ENCODE assay signal across 9 cellular contexts in genomic region chr11:45900175-45900800, GRCh38. TPM values are rescaled to one million over a fixed set of nuclear protein-coding genes. Genes with fewer than 3 reads are reported as not detected.
DNase-seq lines count a peak whose midpoint lies in the region; ATAC-seq and TF ChIP-seq lines count a peak whose summit lies in the region.
"Not testable (repeated sequence)": the region's sequence is repeated elsewhere in the genome, so short reads cannot be mapped to it uniquely, and the experiment has no call there.
"Had no signal": no experiment of that assay in that cellular context is flagged by ENCODE, and none has a peak within 500 bp of the region (broad histone marks: within the 10 kb centered on the region; RNA-seq: fewer than 3 reads in every experiment).

No MANE protein-coding gene starts in this region.

- TF ChIP-seq CTCF in PC-3 (conservative IDR thresholded peaks at IDR 0.05; ENCODE audit: low read depth, low read length); neural cell (IDR thresholded peaks at IDR 0.05; ENCODE audit: poor library complexity, severe bottlenecking): not testable (repeated sequence)

- H3K4me3 Mint-ChIP-seq in activated naive CD4-positive, alpha-beta T cell treated with anti-CD3 and anti-CD28 coated beads for 36 hours = peak overlapping the region; percentile 2
- peak overlapping the region; percentile 70 to 77 for H3K4me3 Mint-ChIP-seq in effector memory CD8-positive, alpha-beta T cell

- peaks cover 29% of the 10 kb centered on the region for H3K27me3 Mint-ChIP-seq in activated naive CD4-positive, alpha-beta T cell treated with anti-CD3 and anti-CD28 coated beads for 36 hours (ENCODE audit: low read depth)
- peaks cover 5 to 30% of the 10 kb centered on the region in 2 donors for H3K27me3 Mint-ChIP-seq in effector memory CD8-positive, alpha-beta T cell

- H3K9ac ChIP-seq in BLaER1 treated with 17β-estradiol and CSF1 and Interleukin-3, amounts not matched to agents 10 nM and 100 nM = peak overlapping the region in 7 of 11 experiments; percentile 67 to 81 (median 78); a peak in 11 of 22 replicates
- H3K9ac ChIP-seq in PC-3 (ENCODE audit: low read length) (peak overlapping the region; percentile 15; the same call in 1 of the 2 replicates), iPS-18a (ENCODE audit: low read length) (peak overlapping the region; percentile 26), neural cell (ENCODE audit: low read length) (peak overlapping the region; percentile 84)

- not testable (repeated sequence) for H3K36me3 Mint-ChIP-seq in activated naive CD4-positive, alpha-beta T cell treated with anti-CD3 and anti-CD28 coated beads for 36 hours (ENCODE audit: low read depth)
- H3K36me3 Mint-ChIP-seq in effector memory CD8-positive, alpha-beta T cell (ENCODE audit: insufficient read depth) = peaks cover 12% of the 10 kb centered on the region

- not testable (repeated sequence) for H3K27ac ChIP-seq in BLaER1 treated with 17β-estradiol and CSF1 and Interleukin-3, amounts not matched to agents 10 nM and 100 nM; PC-3 (ENCODE audit: low read length); iPS-18a (ENCODE audit: low read length)
- peak overlapping the region; percentile 97 for H3K27ac ChIP-seq in neural cell (ENCODE audit: low read length)
- peak overlapping the region; percentile 100 for H3K27ac ChIP-seq in substantia nigra (ENCODE audit: low read depth, low read length, poor library complexity, severe bottlenecking)

- not testable (repeated sequence) for H3F3A ChIP-seq in PC-3 (ENCODE audit: low read length, unreplicated experiment); neural cell (ENCODE audit: insufficient read depth, low read length, poor library complexity, severe bottlenecking)

- H3K79me2 ChIP-seq in PC-3 (ENCODE audit: low read length) = not testable (repeated sequence)
- peaks cover 35% of the 10 kb centered on the region for H3K79me2 ChIP-seq in neural cell (replicated peaks; ENCODE audit: insufficient read depth, low read length)

- 0 out of 2 replicates have a peak overlapping the region, but pooled peaks have one; percentile 48 for H2AFZ ChIP-seq in PC-3 (ENCODE audit: low read length)
- not testable (repeated sequence) for H2AFZ ChIP-seq in neural cell (ENCODE audit: low read depth, low read length)

- not testable (repeated sequence) for H3K27ac Mint-ChIP-seq in activated naive CD4-positive, alpha-beta T cell treated with anti-CD3 and anti-CD28 coated beads for 36 hours
- peak overlapping the region in 1 of 2 donors; percentile 42 for H3K27ac Mint-ChIP-seq in effector memory CD8-positive, alpha-beta T cell

- not testable (repeated sequence) for H3K9me3 ChIP-seq in BLaER1 treated with 17β-estradiol and CSF1 and Interleukin-3, amounts not matched to agents 10 nM and 100 nM (replicated peaks in 1 of 11); HAP-1; PC-3 (ENCODE audit: low read length); iPS-18a (ENCODE audit: control insufficient read depth, low read depth, low read length); neural cell (ENCODE audit: low read length)

- DNase-seq in HAP-1 (ENCODE audit: low spot score in 2 of 2) = peak in 1 of 2 experiments; percentile 33
- not testable (repeated sequence) for DNase-seq in PC-3; activated naive CD4-positive, alpha-beta T cell treated with anti-CD3 and anti-CD28 coated beads for 36 hours; effector memory CD8-positive, alpha-beta T cell; substantia nigra (lab: John Stamatoyannopoulos, UW)

- intact Hi-C loops in PC-3 (cut with micrococcal nuclease); activated naive CD4-positive, alpha-beta T cell treated with anti-CD3 and anti-CD28 coated beads for 36 hours (cut with micrococcal nuclease): not testable (repeated sequence)

- H3K9me3 Mint-ChIP-seq in activated naive CD4-positive, alpha-beta T cell treated with anti-CD3 and anti-CD28 coated beads for 36 hours; effector memory CD8-positive, alpha-beta T cell: not testable (repeated sequence)

- not testable (repeated sequence) for H3K4me1 Mint-ChIP-seq in activated naive CD4-positive, alpha-beta T cell treated with anti-CD3 and anti-CD28 coated beads for 36 hours (ENCODE audit: low read depth)
- peaks cover 7 to 12% of the 10 kb centered on the region in 2 donors for H3K4me1 Mint-ChIP-seq in effector memory CD8-positive, alpha-beta T cell (ENCODE audit: low read depth in 2 of 2)

- peaks cover 14 to 24% (median 18%) of the 10 kb centered on the region in 10 experiments; a peak in 18 of 20 replicates for H3K4me1 ChIP-seq in BLaER1 treated with 17β-estradiol and CSF1 and Interleukin-3, amounts not matched to agents 10 nM and 100 nM
- H3K4me1 ChIP-seq in HAP-1; PC-3 (ENCODE audit: insufficient read depth, low read length): not testable (repeated sequence)
- peaks cover 19% of the 10 kb centered on the region for H3K4me1 ChIP-seq in iPS-18a (ENCODE audit: control insufficient read depth, low read depth, low read length)

- peaks cover 25 to 55% (median 40%) of the 10 kb centered on the region in 11 experiments for H3K27me3 ChIP-seq in BLaER1 treated with 17β-estradiol and CSF1 and Interleukin-3, amounts not matched to agents 10 nM and 100 nM
- H3K27me3 ChIP-seq in HAP-1 (ENCODE audit: low read depth); PC-3 (ENCODE audit: low read length); iPS-18a (ENCODE audit: control insufficient read depth, insufficient read depth, low read length); neural cell (ENCODE audit: insufficient read depth, low read depth, low read length): not testable (repeated sequence)

- H3K36me3 ChIP-seq in BLaER1 treated with 17β-estradiol and CSF1 and Interleukin-3, amounts not matched to agents 10 nM and 100 nM; HAP-1 (replicated peaks); PC-3 (ENCODE audit: low read depth, low read length); neural cell (ENCODE audit: insufficient read depth, low read length): not testable (repeated sequence)
- peaks cover 22% of the 10 kb centered on the region for H3K36me3 ChIP-seq in iPS-18a (ENCODE audit: control insufficient read depth, low read depth, low read length)

- CTCF ChIA-PET in PC-3 (lab: Charles Lee); activated naive CD4-positive, alpha-beta T cell treated with anti-CD3 and anti-CD28 coated beads for 36 hours (lab: Charles Lee): not testable (repeated sequence)

- H4K20me1 ChIP-seq in BLaER1 treated with 17β-estradiol and CSF1 and Interleukin-3, amounts not matched to agents 10 nM and 100 nM = peaks cover 0 to 78% (median 16%) of the 10 kb centered on the region in 11 experiments; a peak in 12 of 22 replicates
- not testable (repeated sequence) for H4K20me1 ChIP-seq in PC-3 (ENCODE audit: low read length); neural cell (ENCODE audit: insufficient read depth)

- H3K4me3 ChIP-seq in BLaER1 treated with 17β-estradiol and CSF1 and Interleukin-3, amounts not matched to agents 10 nM and 100 nM = peak overlapping the region; percentile 49 to 73 (median 62)
- H3K4me3 ChIP-seq in HAP-1 (peak overlapping the region; percentile 48), PC-3 (ENCODE audit: low read length) (peak overlapping the region; percentile 66), iPS-18a (ENCODE audit: low read length) (peak overlapping the region; percentile 60), neural cell (ENCODE audit: low read length) (peak overlapping the region; percentile 86)

- in situ Hi-C loops in HAP-1 (cut with MboI; ENCODE audit: low sequenced_read_pairs) = loop anchor here (10.0 kb wide), 1 partner anchor 65 kb away; no protein-coding TSS in a partner anchor

- H3K9me2 ChIP-seq in PC-3 (replicated peaks; ENCODE audit: low read length); neural cell (ENCODE audit: insufficient read depth, low read length): not testable (repeated sequence)

- POLR2A ChIA-PET in PC-3 (lab: Charles Lee; ENCODE audit: unreplicated experiment) = not testable (repeated sequence)

- H3K4me2 ChIP-seq in BLaER1 treated with 17β-estradiol and CSF1 and Interleukin-3, amounts not matched to agents 10 nM and 100 nM = peak overlapping the region; percentile 79 to 92 (median 86)
- H3K4me2 ChIP-seq in PC-3 (ENCODE audit: low read length) (peak overlapping the region; percentile 89), neural cell (ENCODE audit: low read length) (peak overlapping the region; percentile 97)

- peak; percentile 42 for ATAC-seq in PC-3
- not testable (repeated sequence) for ATAC-seq in effector memory CD8-positive, alpha-beta T cell (replicated peaks)

- TF ChIP-seq RAD21 in neural cell (conservative IDR thresholded peaks at IDR 0.05) = not testable (repeated sequence)

- not testable (repeated sequence) for BruUV-seq in PC-3 (replicated peaks; lab: Mats Ljungman, UMichigan)

- not testable (repeated sequence) for TF ChIP-seq EP300 in neural cell (conservative IDR thresholded peaks at IDR 0.05; ENCODE audit: poor library complexity, severe bottlenecking)

TF ChIP-seq in neural cell, 6 proteins besides CTCF, POLR2A, EP300 and RAD21:
- peak; percentile 13 for TF ChIP-seq SMC3 (conservative IDR thresholded peaks at IDR 0.05; ENCODE audit: poor library complexity)

RNA-seq across cellular contexts. Expression of gene FREY1, which starts 6.8 kb away (rescaled TPM):
- total RNA-seq in PC-3 (2014; rRNA removed) = 0.15 and 2.1 TPM in 2 replicates
- under 1 TPM; 0.32 to 0.76 TPM for total RNA-seq in activated naive CD4-positive, alpha-beta T cell treated with anti-CD3 and anti-CD28 coated beads for 36 hours
- polyA plus RNA-seq in neural cell = not detected in 2 replicates
- polyA minus RNA-seq in neural cell = 1.7 and 2.9 TPM in 2 replicates
- polyA plus RNA-seq: CD4-positive, CD25-positive, alpha-beta regulatory T cell had no signal

RNA-seq across cellular contexts. Expression of gene MAPK8IP1, which starts 14.8 kb away (rescaled TPM):
- 7.1 and 10.5 TPM in 2 replicates for total RNA-seq in PC-3 (2014; rRNA removed)
- under 1 TPM; 0.22 to 0.57 TPM for total RNA-seq in activated naive CD4-positive, alpha-beta T cell treated with anti-CD3 and anti-CD28 coated beads for 36 hours
- 58.8 and 76.0 TPM in 2 replicates for polyA plus RNA-seq in neural cell
- 99.9 and 101 TPM in 2 replicates for polyA minus RNA-seq in neural cell

RNA-seq across cellular contexts. Expression of gene PEX16, which starts 17.4 kb away (rescaled TPM):
- 43.5 and 56.7 TPM in 2 replicates for total RNA-seq in PC-3 (2014; rRNA removed)
- 10 to 100 TPM; 28.6 to 32.5 TPM for total RNA-seq in activated naive CD4-positive, alpha-beta T cell treated with anti-CD3 and anti-CD28 coated beads for 36 hours
- polyA plus RNA-seq in neural cell = 61.1 and 71.6 TPM in 2 replicates
- 21.4 and 24.8 TPM in 2 replicates for polyA minus RNA-seq in neural cell

RNA-seq across cellular contexts. Expression of gene LARGE2, which starts 22.2 kb away (rescaled TPM):
- total RNA-seq in PC-3 (2014; rRNA removed) = 18.4 and 19.6 TPM in 2 replicates
- under 1 TPM; 0.48 to 0.52 TPM for total RNA-seq in activated naive CD4-positive, alpha-beta T cell treated with anti-CD3 and anti-CD28 coated beads for 36 hours
- polyA plus RNA-seq in neural cell = not detected in 2 replicates
- not detected in 2 replicates for polyA minus RNA-seq in neural cell

RNA-seq across cellular contexts. Expression of gene CRY2, which starts 53.0 kb away (rescaled TPM):
- total RNA-seq in PC-3 (2014; rRNA removed) = 9.5 and 12.4 TPM in 2 replicates
- total RNA-seq in activated naive CD4-positive, alpha-beta T cell treated with anti-CD3 and anti-CD28 coated beads for 36 hours = 10 to 100 TPM; 13.9 to 16.2 TPM
- polyA plus RNA-seq in neural cell = 27.8 and 35.1 TPM in 2 replicates
- 46.7 and 53.3 TPM in 2 replicates for polyA minus RNA-seq in neural cell

Comparison
In these comparisons a context has a peak if more than half of its experiments do, and no peak if none do; other contexts are left out.
1. H3K9ac ChIP-seq: peak in every context shown above with its lines; median percentile 84 in neural cell; 78 in BLaER1 treated with 17β-estradiol and CSF1 and Interleukin-3, amounts not matched to agents 10 nM and 100 nM; 26 in iPS-18a; 15 in PC-3.